ENCODE assay signal across 8 cellular contexts in genomic region chr7:92528188-92528957, GRCh38. TPM values are rescaled to one million over a fixed set of nuclear protein-coding genes. Genes with fewer than 3 reads are reported as not detected.
DNase-seq lines count a peak whose midpoint lies in the region; ATAC-seq and TF ChIP-seq lines count a peak whose summit lies in the region.

PEX1 (minus strand) TSS chr7:92528520; CDS start chr7:92528435, 85 bp downstream.
RBM48 (plus strand) TSS chr7:92528795; CDS start chr7:92528814, 19 bp downstream.

- TF ChIP-seq CTCF in spleen (IDR thresholded peaks at IDR 0.05 in 8 of 11, conservative IDR thresholded peaks at IDR 0.05 in 3 of 11): peak in 9 of 11 experiments; percentile 25 to 76 (median 70)

- H3K4me1 ChIP-seq in spleen: peaks cover 8 to 69% (median 31%) of the 10 kb centered on the region in 6 donors

- H3K27ac ChIP-seq in spleen: peak within 1 kb of the TSS; percentile 91 to 96 (median 93)

- ATAC-seq in GM19025 (IDR thresholded peaks at IDR 0.05; ENCODE audit: low read depth, unreplicated experiment): peak; percentile 93
- ATAC-seq in HG03342 (IDR thresholded peaks at IDR 0.05; ENCODE audit: unreplicated experiment): peak; percentile 92

- no peaks in the 10 kb centered on the region for H3K9me3 ChIP-seq in spleen

- intact Hi-C loops in spleen (cut with DNase I; ENCODE audit: low total_unique reads): no loop called here

- H3K27me3 ChIP-seq in spleen (replicated peaks in 1 of 7): no peaks in the 10 kb centered on the region

- peak within 1 kb of the TSS; percentile 84 to 97 (median 95) for H3K4me3 ChIP-seq in spleen

- TF ChIP-seq POLR2A in spleen (IDR thresholded peaks at IDR 0.05): no peak

- peaks cover 7 to 39% (median 31%) of the 10 kb centered on the region in 6 donors for H3K36me3 ChIP-seq in spleen

- 0 to 2% (median 1%) methylated on average over 57 to 79 of the region's 79 CpGs for WGBS in spleen, 5 donors

- DNase-seq in AG20443 (ENCODE audit: low spot score) (peak; percentile 97), NCI-H345 treated with DMSO at 0.1 percent for 48 hours (lab: John Stamatoyannopoulos, UW; ENCODE audit: unreplicated experiment) (peak; percentile 97), inferior parietal cortex (ENCODE audit: extremely low spot score) (peak; percentile 100), spleen (peak; percentile 97)
- DNase-seq in activated CD4-positive, CD25-positive, alpha-beta regulatory T cell (lab: John Stamatoyannopoulos, UW): peak; percentile 84 to 94 (median 92)
- peak; percentile 98 for DNase-seq in central memory CD4-positive, alpha-beta T cell

RNA-seq across cellular contexts. Expression of gene PEX1, which starts in this region (rescaled TPM):
- 10 to 100 TPM; 15.1 to 37.4 (median 23.8) TPM for total RNA-seq in spleen
- polyA plus RNA-seq in spleen: 10 to 100 TPM; 13.1 to 20.0 (median 13.3) TPM

RNA-seq across cellular contexts. Expression of gene RBM48, which starts in this region (rescaled TPM):
- 10 to 100 TPM; 17.5 to 28.3 (median 19.5) TPM for total RNA-seq in spleen
- 10 to 100 TPM in 1 of 3 donors, 1 to 10 TPM in 2; 6.6 to 11.4 (median 7.5) TPM for polyA plus RNA-seq in spleen

Comparison
In these comparisons a context has a peak if more than half of its experiments do, and no peak if none do; other contexts are left out.
1. Peak in every context shown above with its lines: DNase-seq, ATAC-seq, H3K4me3 ChIP-seq and H3K27ac ChIP-seq.